33 cellular contexts compared by ENCODE assay signal in the genomic region with DNA sequence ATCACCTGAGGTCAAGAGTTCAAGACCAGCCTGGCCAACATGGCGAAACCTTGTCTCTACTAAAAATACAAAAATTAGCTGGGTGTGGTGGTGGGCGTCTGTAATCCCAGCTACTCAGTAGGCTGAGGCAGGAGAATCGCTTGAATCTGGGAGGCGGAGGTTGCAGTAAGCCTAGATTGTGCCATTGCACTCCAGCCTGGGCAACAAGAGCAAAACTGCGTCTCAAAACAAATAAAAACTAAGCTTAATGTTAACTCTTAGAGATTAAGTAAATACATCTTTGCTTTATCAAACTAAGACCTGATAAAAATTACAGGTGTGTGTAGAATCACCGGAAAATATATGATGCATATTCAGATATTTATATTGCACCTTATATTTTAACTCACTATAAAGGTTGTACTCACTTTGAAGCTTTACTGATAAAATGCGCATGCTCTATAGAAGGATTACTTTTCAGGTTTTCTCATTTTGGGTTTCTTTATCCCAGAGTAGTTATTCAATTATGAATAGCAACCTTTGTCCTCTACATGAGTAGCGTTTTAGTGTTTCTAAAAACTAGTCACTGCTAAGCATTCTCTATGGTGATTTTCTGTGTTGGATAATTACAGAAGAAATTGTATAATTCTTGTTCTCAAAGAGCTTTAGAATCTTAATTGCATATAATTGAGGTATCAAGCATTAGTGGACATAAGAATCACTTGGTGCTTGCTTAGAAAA.
"Had no signal": no experiment of that assay in that cellular context is flagged by ENCODE, and none has a peak within 500 bp of the region (broad histone marks: within the 10 kb centered on the region; RNA-seq: fewer than 3 reads in every experiment).

No MANE protein-coding gene starts in this region.

- H3K9me3 ChIP-seq: ascending aorta, breast epithelium, colonic mucosa, esophagus muscularis mucosa, gastrocnemius medialis, heart left ventricle had no signal

- H3K4me3 Mint-ChIP-seq: activated B cell treated with CpG ODN at 0.5 μM for 24 hours; activated CD8-positive, alpha-beta T cell treated with anti-CD3 and anti-CD28 coated beads for 36 hours; activated naive CD4-positive, alpha-beta T cell treated with anti-CD3 and anti-CD28 coated beads, Interleukin-2, amount 10 ng/mL, durations not matched to agents 7 days and 5 days; activated naive CD8-positive, alpha-beta T cell treated with anti-CD3 and anti-CD28 coated beads, Interleukin-2, amount 10 ng/mL, durations not matched to agents 7 days and 5 days; activated T-helper 1 cell treated with anti-CD3 and anti-CD28 coated beads, Interleukin-12 subunit alpha, Interleukin-12 subunit beta, Interleukin-2, Interleukin-4 antibody, amounts not matched to agents 30 ng/mL and 10 ng/mL and 1 ng/mL, durations not matched to agents 14 hours and 24 hours and 36 hours; brain; T-helper 17 cell; T-helper 2 cell treated with Interferon-gamma antibody and Interleukin-4, amounts not matched to agents 5 μg/mL and 100 μg/mL, for 36 hours had no signal

- H3K4me3 ChIP-seq: ascending aorta, breast epithelium, cardiac muscle cell, colonic mucosa, esophagus muscularis mucosa, gastrocnemius medialis, heart left ventricle had no signal

- H3K27ac ChIP-seq: ascending aorta, breast epithelium, cardiac muscle cell, colonic mucosa, esophagus muscularis mucosa, foreskin keratinocyte, gastrocnemius medialis, heart left ventricle, WERI-Rb-1 had no signal

- H3K36me3 ChIP-seq: breast epithelium had no signal

- H3K4me1 ChIP-seq: ascending aorta, breast epithelium, colonic mucosa, foreskin keratinocyte had no signal

- ATAC-seq: activated CD4-positive, CD25-positive, alpha-beta regulatory T cell treated with anti-CD3 and anti-CD28 coated beads, Interleukin-2, amount 50 U/mL, for 24 hours; activated CD8-positive, alpha-beta T cell treated with anti-CD3 and anti-CD28 coated beads for 36 hours; activated naive CD4-positive, alpha-beta T cell treated with anti-CD3 and anti-CD28 coated beads, Interleukin-2, amount 50 U/mL, for 72 hours; foreskin keratinocyte; gastrocnemius medialis; heart left ventricle; T-helper 17 cell had no signal

- H3K4me1 Mint-ChIP-seq: activated naive CD8-positive, alpha-beta T cell treated with anti-CD3 and anti-CD28 coated beads, Interleukin-2, amount 10 ng/mL, durations not matched to agents 7 days and 5 days; brain had no signal

- H3K27me3 Mint-ChIP-seq: activated B cell treated with CpG ODN at 0.5 μM for 24 hours; activated CD8-positive, alpha-beta T cell treated with anti-CD3 and anti-CD28 coated beads for 36 hours; activated naive CD4-positive, alpha-beta T cell treated with anti-CD3 and anti-CD28 coated beads, Interleukin-2, amount 10 ng/mL, durations not matched to agents 7 days and 5 days; activated naive CD8-positive, alpha-beta T cell treated with anti-CD3 and anti-CD28 coated beads, Interleukin-2, amount 10 ng/mL, durations not matched to agents 7 days and 5 days; brain; T-helper 17 cell had no signal

- H3K9me3 Mint-ChIP-seq: activated B cell treated with CpG ODN at 0.5 μM for 24 hours; activated CD8-positive, alpha-beta T cell treated with anti-CD3 and anti-CD28 coated beads for 36 hours; activated naive CD4-positive, alpha-beta T cell treated with anti-CD3 and anti-CD28 coated beads, Interleukin-2, amount 10 ng/mL, durations not matched to agents 7 days and 5 days; activated naive CD4-positive, alpha-beta T cell treated with anti-CD3 and anti-CD28 coated beads, Interleukin-2, amount 50 U/mL, for 72 hours; activated naive CD8-positive, alpha-beta T cell treated with anti-CD3 and anti-CD28 coated beads, Interleukin-2, amount 10 ng/mL, durations not matched to agents 7 days and 5 days; activated T-helper 1 cell treated with anti-CD3 and anti-CD28 coated beads, Interleukin-12 subunit alpha, Interleukin-12 subunit beta, Interleukin-2, Interleukin-4 antibody, amounts not matched to agents 30 ng/mL and 10 ng/mL and 1 ng/mL, durations not matched to agents 14 hours and 24 hours and 36 hours; brain; T-helper 2 cell treated with Interferon-gamma antibody and Interleukin-4, amounts not matched to agents 5 μg/mL and 100 μg/mL, for 36 hours had no signal

- DNase-seq: activated B cell treated with CpG ODN at 0.5 μM for 24 hours; activated CD4-positive, alpha-beta T cell treated with anti-CD3 and anti-CD28 coated beads for 48 hours; activated CD4-positive, alpha-beta T cell treated with anti-CD3 and anti-CD28 coated beads, Interleukin-2, amount 50 U/mL, for 1 hour; activated CD4-positive, alpha-beta T cell treated with anti-CD3 and anti-CD28 coated beads, Interleukin-2, amount 50 U/mL, for 48 hours; activated CD8-positive, alpha-beta memory T cell treated with anti-CD3 and anti-CD28 coated beads for 24 hours; activated CD8-positive, alpha-beta T cell treated with anti-CD3 and anti-CD28 coated beads for 36 hours; activated gamma-delta T cell; activated naive CD4-positive, alpha-beta T cell; activated naive CD4-positive, alpha-beta T cell treated with anti-CD3 and anti-CD28 coated beads, Interleukin-2, amount 10 ng/mL, durations not matched to agents 7 days and 5 days; activated naive CD8-positive, alpha-beta T cell treated with anti-CD3 and anti-CD28 coated beads, Interleukin-2, amount 10 ng/mL, durations not matched to agents 7 days and 5 days; activated T-cell treated with anti-CD3 and anti-CD28 coated beads, Interleukin-2, amount 50 U/mL, for 1 hour; central memory CD4-positive, alpha-beta T cell; cerebellar nuclear complex; colonic mucosa; effector CD8-positive, alpha-beta T cell; erythroblast; foreskin keratinocyte; gastrocnemius medialis; glutamatergic neuron; heart left ventricle; T-helper 1 cell; T-helper 17 cell; T1000; WERI-Rb-1 had no signal

- H3K27me3 ChIP-seq: ascending aorta, breast epithelium, cardiac muscle cell, colonic mucosa, esophagus muscularis mucosa, foreskin keratinocyte, gastrocnemius medialis, heart left ventricle had no signal

- H3K27ac Mint-ChIP-seq: activated B cell treated with CpG ODN at 0.5 μM for 24 hours; activated CD8-positive, alpha-beta T cell treated with anti-CD3 and anti-CD28 coated beads for 36 hours; activated naive CD4-positive, alpha-beta T cell treated with anti-CD3 and anti-CD28 coated beads, Interleukin-2, amount 10 ng/mL, durations not matched to agents 7 days and 5 days; activated naive CD4-positive, alpha-beta T cell treated with anti-CD3 and anti-CD28 coated beads, Interleukin-2, amount 50 U/mL, for 72 hours; activated naive CD8-positive, alpha-beta T cell treated with anti-CD3 and anti-CD28 coated beads, Interleukin-2, amount 10 ng/mL, durations not matched to agents 7 days and 5 days; activated T-helper 1 cell treated with anti-CD3 and anti-CD28 coated beads, Interleukin-12 subunit alpha, Interleukin-12 subunit beta, Interleukin-2, Interleukin-4 antibody, amounts not matched to agents 30 ng/mL and 10 ng/mL and 1 ng/mL, durations not matched to agents 14 hours and 24 hours and 36 hours; brain; T-helper 2 cell treated with Interferon-gamma antibody and Interleukin-4, amounts not matched to agents 5 μg/mL and 100 μg/mL, for 36 hours had no signal
